In the genomic region with DNA sequence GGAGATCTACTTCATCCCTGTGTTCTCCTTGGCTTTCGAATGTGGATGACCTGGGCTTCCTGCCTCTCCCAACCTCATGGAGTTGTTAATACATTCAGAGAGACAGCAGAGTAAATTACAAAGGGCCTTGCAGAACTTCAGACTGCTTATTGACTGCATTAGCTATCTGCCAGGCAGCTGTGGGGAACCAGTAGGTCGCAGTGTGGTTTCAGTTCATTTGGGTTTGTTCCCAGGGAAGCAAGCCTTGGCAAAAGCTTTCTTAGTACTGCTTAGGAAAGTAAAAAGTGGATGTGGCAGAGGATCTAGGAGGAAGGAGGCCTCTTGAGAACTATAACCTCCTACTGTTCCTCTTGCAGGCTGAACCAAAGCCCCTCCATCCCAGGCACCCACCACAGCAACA, we compare ENCODE assay signal across 15 cellular contexts. TPM values are rescaled to one million over a fixed set of nuclear protein-coding genes. Genes with fewer than 3 reads are reported as not detected.
DNase-seq lines count a peak whose midpoint lies in the region; ATAC-seq and TF ChIP-seq lines count a peak whose summit lies in the region.
"Had no signal": no experiment of that assay in that cellular context is flagged by ENCODE, and none has a peak within 500 bp of the region (broad histone marks: within the 10 kb centered on the region; RNA-seq: fewer than 3 reads in every experiment).

No MANE protein-coding gene starts in this region.

- H3K4me1 Mint-ChIP-seq in activated B cell treated with CpG ODN at 0.5 μM for 24 hours = peaks cover 33% of the 10 kb centered on the region

- in situ Hi-C loops in G401 (cut with HindIII; ENCODE audit: low sequenced_read_pairs) = no loop called here

- no peaks in the 10 kb centered on the region for H3K27me3 Mint-ChIP-seq in activated B cell treated with CpG ODN at 0.5 μM for 24 hours
- H3K27me3 Mint-ChIP-seq: activated naive CD8-positive, alpha-beta T cell treated with anti-CD3 and anti-CD28 coated beads, Interleukin-2, amount 50 U/mL, for 24 hours had no signal

- H3K9me3 Mint-ChIP-seq in activated B cell treated with CpG ODN at 0.5 μM for 24 hours = peaks cover 5% of the 10 kb centered on the region
- H3K9me3 Mint-ChIP-seq: activated naive CD8-positive, alpha-beta T cell treated with anti-CD3 and anti-CD28 coated beads, Interleukin-2, amount 50 U/mL, for 24 hours; immature natural killer cell had no signal

- peak overlapping the region; percentile 35 for H3K27ac Mint-ChIP-seq in activated B cell treated with CpG ODN at 0.5 μM for 24 hours
- H3K27ac Mint-ChIP-seq: activated CD8-positive, alpha-beta T cell treated with anti-CD3 and anti-CD28 coated beads, Interleukin-2, amount 10 ng/mL, durations not matched to agents 7 days and 5 days; activated naive CD8-positive, alpha-beta T cell treated with anti-CD3 and anti-CD28 coated beads, Interleukin-2, amount 50 U/mL, for 24 hours; immature natural killer cell had no signal

- POLR2A ChIA-PET in activated B cell treated with CpG ODN at 0.5 μM for 24 hours (lab: Charles Lee) = no interaction called here

- H3K36me3 Mint-ChIP-seq in activated B cell treated with CpG ODN at 0.5 μM for 24 hours (ENCODE audit: low read depth) = no peaks in the 10 kb centered on the region
- H3K36me3 Mint-ChIP-seq: immature natural killer cell had no signal

- DNase-seq in G401 (ENCODE audit: low spot score) = peak; percentile 85
- DNase-seq in activated B cell treated with CpG ODN at 0.5 μM for 24 hours = no peak
- peak; percentile 73 for DNase-seq in globus pallidus (ENCODE audit: low spot score)
- peak; percentile 71 for DNase-seq in renal cortical epithelial cell (ENCODE audit: low read depth)
- DNase-seq in DMS114 treated with DMSO at 0.1 percent for 48 hours (lab: John Stamatoyannopoulos, UW; ENCODE audit: unreplicated experiment) = no peak
- DNase-seq: activated CD8-positive, alpha-beta T cell treated with anti-CD3 and anti-CD28 coated beads, Interleukin-2, amount 10 ng/mL, durations not matched to agents 7 days and 5 days; activated naive CD8-positive, alpha-beta T cell treated with anti-CD3 and anti-CD28 coated beads, Interleukin-2, amount 50 U/mL, for 24 hours; Calu3; immature natural killer cell; NCI-H1694 treated with DMSO at 0.1 percent for 48 hours; T-helper 1 cell; thyroid gland had no signal

- H3K4me3 Mint-ChIP-seq in activated B cell treated with CpG ODN at 0.5 μM for 24 hours = no peak overlapping the region
- H3K4me3 Mint-ChIP-seq: activated CD8-positive, alpha-beta T cell treated with anti-CD3 and anti-CD28 coated beads, Interleukin-2, amount 10 ng/mL, durations not matched to agents 7 days and 5 days; activated naive CD8-positive, alpha-beta T cell treated with anti-CD3 and anti-CD28 coated beads, Interleukin-2, amount 50 U/mL, for 24 hours; immature natural killer cell had no signal

- intact Hi-C loops in activated B cell treated with CpG ODN at 0.5 μM for 24 hours (cut with micrococcal nuclease) = no loop called here

- CTCF ChIA-PET in activated B cell treated with CpG ODN at 0.5 μM for 24 hours (lab: Charles Lee) = interaction anchor here (0.9 to 6.2 kb wide), 3 partner anchors 53 to 90 kb away, joined by 3 to 26 read pairs (median 10); no protein-coding TSS in a partner anchor

- TF ChIP-seq CTCF in activated B cell treated with CpG ODN at 0.5 μM for 24 hours (IDR thresholded peaks at IDR 0.05) = no peak

- ATAC-seq in activated B cell treated with CpG ODN at 0.5 μM for 24 hours (ENCODE audit: low read depth) (no peak), HG02642 (IDR thresholded peaks at IDR 0.05; ENCODE audit: poor library complexity, unreplicated experiment) (no peak), HG02571 (IDR thresholded peaks at IDR 0.05; ENCODE audit: unreplicated experiment) (no peak), GM19452 (IDR thresholded peaks at IDR 0.05; ENCODE audit: unreplicated experiment) (no peak)
- ATAC-seq: activated CD8-positive, alpha-beta T cell treated with anti-CD3 and anti-CD28 coated beads, Interleukin-2, amount 10 ng/mL, durations not matched to agents 7 days and 5 days; activated naive CD8-positive, alpha-beta T cell treated with anti-CD3 and anti-CD28 coated beads, Interleukin-2, amount 50 U/mL, for 24 hours had no signal

RNA-seq across cellular contexts. Expression of a gene that starts 9.2 kb away (rescaled TPM):
- not detected in 2 replicates for total RNA-seq in G401 (2014; rRNA removed; shearing (Covaris generic))
- not detected in 2 replicates for total RNA-seq in activated B cell treated with CpG ODN at 0.5 μM for 24 hours
- under 0.01 TPM in 1 of 2 replicates, not detected in the other for total RNA-seq in renal cortical epithelial cell
- total RNA-seq: activated CD8-positive, alpha-beta T cell treated with anti-CD3 and anti-CD28 coated beads, Interleukin-2, amount 10 ng/mL, durations not matched to agents 7 days and 5 days had no signal

RNA-seq across cellular contexts. Expression of a gene that starts 41.4 kb away (rescaled TPM):
- total RNA-seq in G401 (2014; rRNA removed; shearing (Covaris generic)) = 283 and 317 TPM in 2 replicates
- total RNA-seq in activated B cell treated with CpG ODN at 0.5 μM for 24 hours = 107 and 118 TPM in 2 replicates
- total RNA-seq in renal cortical epithelial cell = 303 and 587 TPM in 2 replicates

Comparison
In these comparisons a context has a peak if more than half of its experiments do, and no peak if none do; other contexts are left out.
1. DNase-seq: peak in G401 (single experiment), globus pallidus (single experiment) and renal cortical epithelial cell (single experiment); none in activated B cell treated with CpG ODN at 0.5 μM for 24 hours (single experiment) and DMS114 treated with DMSO at 0.1 percent for 48 hours (single experiment).